8 cellular contexts compared by ENCODE assay signal in genomic region chr16:50680907-50681885, GRCh38. TPM values are rescaled to one million over a fixed set of nuclear protein-coding genes. Genes with fewer than 3 reads are reported as not detected.
DNase-seq lines count a peak whose midpoint lies in the region; ATAC-seq and TF ChIP-seq lines count a peak whose summit lies in the region.

SNX20 (minus strand) TSS chr16:50681312; CDS start chr16:50677526, 3,786 bp downstream.

- H3K27ac ChIP-seq in neutrophil: peak within 1 kb of the TSS; percentile 92

- peak; percentile 25 for TF ChIP-seq CTCF in neutrophil (IDR thresholded peaks at IDR 0.05)

- H3K9me3 Mint-ChIP-seq in activated naive CD4-positive, alpha-beta T cell treated with anti-CD3 and anti-CD28 coated beads, Interleukin-2, amount 50 U/mL, for 72 hours: no peaks in the 10 kb centered on the region

- peak; percentile 51 to 73 for DNase-seq in activated naive CD4-positive, alpha-beta T cell treated with anti-CD3 and anti-CD28 coated beads, Interleukin-2, amount 50 U/mL, for 72 hours (ENCODE audit: low spot score in 2 of 2)
- DNase-seq in MG63 (no peak), NCI-H526 (lab: John Stamatoyannopoulos, UW) (no peak)

- TF ChIP-seq POLR2A in Raji (IDR thresholded peaks at IDR 0.05; ENCODE audit: insufficient read depth, low read depth, low read length): peak; percentile 45; the same call in 1 of the 2 replicates

- peaks cover 85 to 97% of the 10 kb centered on the region in 2 experiments for H3K4me1 ChIP-seq in neutrophil (ENCODE audit: control insufficient read depth in 1 of 2, insufficient read depth in 1 of 2, low read depth in 1 of 2, low read length in 1 of 2)

- H3K4me3 ChIP-seq in neutrophil (ENCODE audit: low read depth in 1 of 2, low read length in 1 of 2) (peak within 1 kb of the TSS; percentile 72 to 86), MG63 (no peak within 1 kb of the TSS)

- H3K27ac Mint-ChIP-seq in activated naive CD4-positive, alpha-beta T cell treated with anti-CD3 and anti-CD28 coated beads, Interleukin-2, amount 50 U/mL, for 72 hours: peak within 1 kb of the TSS; percentile 95

- H3K27me3 ChIP-seq in neutrophil: no peaks in the 10 kb centered on the region
- H3K27me3 ChIP-seq in MG63: no peaks in the 10 kb centered on the region

- peak; percentile 69 for ATAC-seq in GM18498 (IDR thresholded peaks at IDR 0.05; ENCODE audit: unreplicated experiment)
- ATAC-seq in HG02759 (IDR thresholded peaks at IDR 0.05; ENCODE audit: unreplicated experiment): peak; percentile 59
- peak; percentile 54 to 60 for ATAC-seq in activated naive CD4-positive, alpha-beta T cell treated with anti-CD3 and anti-CD28 coated beads, Interleukin-2, amount 50 U/mL, for 72 hours
- no peak for ATAC-seq in GM19328 (IDR thresholded peaks at IDR 0.05; ENCODE audit: unreplicated experiment)

- H3K36me3 Mint-ChIP-seq in activated naive CD4-positive, alpha-beta T cell treated with anti-CD3 and anti-CD28 coated beads, Interleukin-2, amount 50 U/mL, for 72 hours: peaks cover 26 to 40% of the 10 kb centered on the region in 2 donors

- no peaks in the 10 kb centered on the region for H3K9me3 ChIP-seq in neutrophil
- no peaks in the 10 kb centered on the region for H3K9me3 ChIP-seq in MG63

- H3K36me3 ChIP-seq in neutrophil (peaks cover 34% of the 10 kb centered on the region), MG63 (no peaks in the 10 kb centered on the region)

RNA-seq across cellular contexts. Expression of gene SNX20, which starts in this region (rescaled TPM):
- 10 to 100 TPM; 36.7 to 48.4 TPM for total RNA-seq in activated naive CD4-positive, alpha-beta T cell treated with anti-CD3 and anti-CD28 coated beads, Interleukin-2, amount 50 U/mL, for 72 hours
- not detected in 2 replicates for total RNA-seq in MG63 (2014; rRNA removed; shearing (Covaris generic); ENCODE audit: low replicate concordance)

Comparison
In these comparisons a context has a peak if more than half of its experiments do, and no peak if none do; other contexts are left out.
1. RNA of gene SNX20 (total RNA-seq): 36.7 to 48.4 TPM in activated naive CD4-positive, alpha-beta T cell treated with anti-CD3 and anti-CD28 coated beads, Interleukin-2, amount 50 U/mL, for 72 hours; not detected in MG63; every median in the first group is over 10 times any median in the second.
2. DNase-seq: peak in activated naive CD4-positive, alpha-beta T cell treated with anti-CD3 and anti-CD28 coated beads, Interleukin-2, amount 50 U/mL, for 72 hours (2 of 2); none in MG63 (single experiment) and NCI-H526 (0 of 2).